Comparison of ENCODE assay signal across 17 cellular contexts in the genomic region with DNA sequence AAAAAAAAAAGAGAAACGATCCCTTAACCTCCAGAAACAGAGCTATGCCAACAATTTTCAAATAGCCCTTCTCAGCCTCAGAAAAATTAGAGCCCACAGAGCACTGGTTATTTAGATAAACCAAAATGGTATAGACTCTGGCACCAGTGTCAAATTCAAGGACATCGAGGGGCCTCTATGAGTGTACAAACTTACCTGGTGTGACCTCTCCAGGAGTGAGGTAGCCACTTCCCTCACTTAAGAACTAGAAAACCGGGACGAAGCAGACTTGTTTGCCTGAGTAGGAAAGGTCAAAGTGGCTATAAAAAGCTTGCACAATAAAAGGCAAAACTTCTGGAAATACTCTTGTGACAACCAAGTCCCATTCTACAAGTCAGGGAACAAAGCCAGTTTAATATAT. TPM values are rescaled to one million over a fixed set of nuclear protein-coding genes. Genes with fewer than 3 reads are reported as not detected.
A peak's percentile ranks its signal among the peaks of the same experiment; 100 is the strongest.
DNase-seq lines count a peak whose midpoint lies in the region; ATAC-seq and TF ChIP-seq lines count a peak whose summit lies in the region.
"Had no signal": no experiment of that assay in that cellular context is flagged by ENCODE, and none has a peak within 500 bp of the region (broad histone marks: within the 10 kb centered on the region; RNA-seq: fewer than 3 reads in every experiment).

No MANE protein-coding gene starts in this region.

- H4K20me1 ChIP-seq in hepatocyte (ENCODE audit: insufficient read depth, poor library complexity, severe bottlenecking): no peaks in the 10 kb centered on the region

- H3K79me2 ChIP-seq in hepatocyte: no peaks in the 10 kb centered on the region

- no peak overlapping the region for H3K4me3 Mint-ChIP-seq in naive thymus-derived CD4-positive, alpha-beta T cell
- H3K4me3 Mint-ChIP-seq: CD14-positive monocyte; CD8-positive, alpha-beta T cell had no signal

- H3K4me2 ChIP-seq in hepatocyte: no peak overlapping the region
- H3K4me2 ChIP-seq: A549 had no signal

- H3K27ac ChIP-seq in hepatocyte: no peak overlapping the region
- H3K27ac ChIP-seq in thyroid gland: no peak overlapping the region
- no peak overlapping the region for H3K27ac ChIP-seq in naive thymus-derived CD4-positive, alpha-beta T cell (ENCODE audit: low read depth, low read length)
- H3K27ac ChIP-seq: A549, GM23248 had no signal

- DNase-seq in DMS79 (lab: John Stamatoyannopoulos, UW): peak; percentile 62
- DNase-seq in DMS79 treated with DMSO at 0.1 percent for 48 hours (lab: John Stamatoyannopoulos, UW): peak; percentile 51
- peak; percentile 33 for DNase-seq in hepatocyte (ENCODE audit: low spot score)
- DNase-seq in thyroid gland: peak; percentile 17 to 34
- DNase-seq in cerebellar nuclear complex (lab: John Stamatoyannopoulos, UW): no peak
- no peak for DNase-seq in naive thymus-derived CD4-positive, alpha-beta T cell
- DNase-seq: CD8-positive, alpha-beta T cell; EL; GM23248 had no signal

- TF ChIP-seq POLR2A in thyroid gland (IDR thresholded peaks at IDR 0.05): no peak

- no peaks in the 10 kb centered on the region for H3K9me2 ChIP-seq in hepatocyte (replicated peaks; ENCODE audit: insufficient read depth)

- H3K4me3 ChIP-seq in hepatocyte (no peak overlapping the region), thyroid gland (replicated peaks in 1 of 3) (no peak overlapping the region)
- no peak overlapping the region for H3K4me3 ChIP-seq in naive thymus-derived CD4-positive, alpha-beta T cell (ENCODE audit: low read length)
- H3K4me3 ChIP-seq: A549, GM23248 had no signal

- H3K9me3 ChIP-seq in hepatocyte (ENCODE audit: low read depth) (no peaks in the 10 kb centered on the region), thyroid gland (no peaks in the 10 kb centered on the region)
- H3K9me3 ChIP-seq in naive thymus-derived CD4-positive, alpha-beta T cell (ENCODE audit: control insufficient read depth in 2 of 3, low read length in 3 of 3): no peaks in the 10 kb centered on the region
- H3K9me3 ChIP-seq: A549, Caco-2 had no signal

- H3K4me1 Mint-ChIP-seq in naive thymus-derived CD4-positive, alpha-beta T cell: peaks cover 0 to 8% (median 5%) of the 10 kb centered on the region in 7 donors

- no peak overlapping the region for H2AFZ ChIP-seq in hepatocyte
- H2AFZ ChIP-seq: GM23248 had no signal

- no peaks in the 10 kb centered on the region for H3K9me3 Mint-ChIP-seq in naive thymus-derived CD4-positive, alpha-beta T cell
- H3K9me3 Mint-ChIP-seq: CD8-positive, alpha-beta T cell had no signal

- no peak for TF ChIP-seq CTCF in hepatocyte (IDR thresholded peaks at IDR 0.05; ENCODE audit: poor library complexity)
- no peak for TF ChIP-seq CTCF in thyroid gland (IDR thresholded peaks at IDR 0.05)

- ATAC-seq in HG02678 (IDR thresholded peaks at IDR 0.05; ENCODE audit: unreplicated experiment): no peak
- ATAC-seq in naive thymus-derived CD4-positive, alpha-beta T cell: no peak
- ATAC-seq: A549; CD8-positive, alpha-beta T cell; HCT116 had no signal

- H3K27ac Mint-ChIP-seq in naive thymus-derived CD4-positive, alpha-beta T cell: peak overlapping the region in 1 of 9 donors; percentile 59
- H3K27ac Mint-ChIP-seq: CD14-positive monocyte; CD8-positive, alpha-beta T cell had no signal

- H3K36me3 Mint-ChIP-seq in naive thymus-derived CD4-positive, alpha-beta T cell: no peaks in the 10 kb centered on the region
- H3K36me3 Mint-ChIP-seq: CD14-positive monocyte; CD8-positive, alpha-beta T cell had no signal

- WGBS in hepatocyte (ENCODE audit: low lambda C conversion rate, missing lambda C conversion rate): 25% methylated on average over 3 of the region's 4 CpGs
- WGBS in thyroid gland, 2 donors: 15 to 30% methylated on average over 4 of the region's 4 CpGs

- H3K27me3 ChIP-seq in hepatocyte: no peaks in the 10 kb centered on the region
- H3K27me3 ChIP-seq in thyroid gland: no peaks in the 10 kb centered on the region
- H3K27me3 ChIP-seq in naive thymus-derived CD4-positive, alpha-beta T cell (ENCODE audit: control insufficient read depth in 2 of 2, insufficient read depth in 2 of 2, low read length in 2 of 2): no peaks in the 10 kb centered on the region

- H3K4me1 ChIP-seq in hepatocyte (ENCODE audit: insufficient read depth) (no peaks in the 10 kb centered on the region), thyroid gland (peaks cover 4 to 5% of the 10 kb centered on the region in 2 donors)
- H3K4me1 ChIP-seq in naive thymus-derived CD4-positive, alpha-beta T cell (ENCODE audit: control insufficient read depth in 2 of 2, insufficient read depth in 2 of 2, low read length in 2 of 2): no peaks in the 10 kb centered on the region
- H3K4me1 ChIP-seq: Caco-2 had no signal

- CTCF ChIA-PET in naive thymus-derived CD4-positive, alpha-beta T cell (lab: Charles Lee): interaction anchor here (0.6 to 2.0 kb wide), 3 partner anchors 78 to 422 kb away, joined by 3 to 5 read pairs (median 4); no protein-coding TSS in a partner anchor

- H3K36me3 ChIP-seq in hepatocyte (replicated peaks; ENCODE audit: insufficient read depth, low read depth): no peaks in the 10 kb centered on the region
- H3K36me3 ChIP-seq in thyroid gland: no peaks in the 10 kb centered on the region
- H3K36me3 ChIP-seq in naive thymus-derived CD4-positive, alpha-beta T cell (ENCODE audit: control insufficient read depth in 2 of 3, insufficient read depth in 3 of 3, low read length in 3 of 3): no peaks in the 10 kb centered on the region

- intact Hi-C loops in thyroid gland (cut with DNase I): no loop called here
- intact Hi-C loops in naive thymus-derived CD4-positive, alpha-beta T cell (cut with micrococcal nuclease): loop anchor here in 1 of 2 donors (10.0 kb wide), 1 partner anchor 331 kb away; no protein-coding TSS in a partner anchor

- POLR2A ChIA-PET in naive thymus-derived CD4-positive, alpha-beta T cell (lab: Charles Lee): no interaction called here

- H3K27me3 Mint-ChIP-seq in naive thymus-derived CD4-positive, alpha-beta T cell: peaks cover 10 to 23% (median 12%) of the 10 kb centered on the region in 5 donors

RNA-seq across cellular contexts. Expression of gene PRSS54, which starts 39.1 kb away (rescaled TPM):
- total RNA-seq in hepatocyte (not detected in 2 replicates), thyroid gland (not detected)
- polyA plus RNA-seq in hepatocyte: not detected in 2 replicates
- not detected for total RNA-seq in naive thymus-derived CD4-positive, alpha-beta T cell
- polyA plus RNA-seq in naive thymus-derived CD4-positive, alpha-beta T cell: not detected
- total RNA-seq: Caco-2; CD8-positive, alpha-beta T cell; GM23248; HT-29 had no signal
- polyA plus RNA-seq: A549, AG04450, BJ, CD14-positive monocyte, GM23248 had no signal

RNA-seq across cellular contexts. Expression of gene GINS3, which starts 58.3 kb away (rescaled TPM):
- total RNA-seq in hepatocyte: 3.0 and 4.4 TPM in 2 replicates
- polyA plus RNA-seq in hepatocyte: 2.1 and 3.7 TPM in 2 replicates
- 1 to 10 TPM; 1.5 to 5.8 (median 3.4) TPM for total RNA-seq in thyroid gland
- 10 to 100 TPM in 1 of 5 experiments, 1 to 10 TPM in 3, under 1 TPM in 1; 0.66 to 13.3 (median 1.4) TPM for total RNA-seq in naive thymus-derived CD4-positive, alpha-beta T cell
- 1 to 10 TPM; 1.7 to 3.6 TPM for polyA plus RNA-seq in naive thymus-derived CD4-positive, alpha-beta T cell

Comparison
In these comparisons a context has a peak if more than half of its experiments do, and no peak if none do; other contexts are left out.
1. DNase-seq: peak in DMS79 (single experiment), DMS79 treated with DMSO at 0.1 percent for 48 hours (single experiment), hepatocyte (single experiment) and thyroid gland (2 of 2); none in cerebellar nuclear complex (0 of 2) and naive thymus-derived CD4-positive, alpha-beta T cell (0 of 9).